ENCODE assay signal across 27 cellular contexts in the genomic region with DNA sequence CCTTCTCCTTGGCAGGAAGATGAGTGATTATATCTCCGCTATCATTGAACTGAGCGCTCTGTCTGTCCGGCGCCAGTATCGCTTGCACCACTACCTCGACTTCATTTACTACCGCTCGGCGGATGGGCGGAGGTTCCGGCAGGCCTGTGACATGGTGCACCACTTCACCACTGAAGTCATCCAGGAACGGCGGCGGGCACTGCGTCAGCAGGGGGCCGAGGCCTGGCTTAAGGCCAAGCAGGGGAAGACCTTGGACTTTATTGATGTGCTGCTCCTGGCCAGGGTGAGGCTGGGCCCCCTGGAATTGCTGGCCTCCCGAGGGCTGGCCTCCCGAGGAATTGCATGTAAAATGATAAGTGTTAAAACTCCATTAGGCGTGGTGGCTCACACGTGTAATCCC. TPM values are rescaled to one million over a fixed set of nuclear protein-coding genes. Genes with fewer than 3 reads are reported as not detected.
"Had no signal": no experiment of that assay in that cellular context is flagged by ENCODE, and none has a peak within 500 bp of the region (broad histone marks: within the 10 kb centered on the region; RNA-seq: fewer than 3 reads in every experiment).

No MANE protein-coding gene starts in this region.

- H3K4me1 Mint-ChIP-seq: nephron progenitor cell had no signal

- H3K4me1 ChIP-seq: esophagus squamous epithelium, gastrocnemius medialis, prostate gland, right atrium auricular region, sigmoid colon, tibial nerve, upper lobe of left lung had no signal

- H3K36me3 Mint-ChIP-seq: stimulated activated naive B cell treated with anti-CD40 and anti-IgM and Interleukin-4, amounts not matched to agents 10 μg/mL and 1 μg/mL and 100 μg/mL, for 72 hours had no signal

- H3K27me3 Mint-ChIP-seq: effector memory CD8-positive, alpha-beta T cell had no signal

- H3K4me3 Mint-ChIP-seq: effector memory CD8-positive, alpha-beta T cell; naive thymus-derived CD8-positive, alpha-beta T cell; nephron progenitor cell; stimulated activated naive B cell treated with anti-CD40 and anti-IgM and Interleukin-4, amounts not matched to agents 10 μg/mL and 1 μg/mL and 100 μg/mL, for 72 hours; stimulated activated naive CD8-positive, alpha-beta T cell treated with anti-CD3 and anti-CD28 coated beads, Interleukin-15, Interleukin-2, amounts not matched to agents 100 ng/mL and 50 ng/mL, for 24 hours had no signal

- H3K27ac Mint-ChIP-seq: effector memory CD8-positive, alpha-beta T cell; naive thymus-derived CD8-positive, alpha-beta T cell; nephron progenitor cell; stimulated activated naive B cell treated with anti-CD40 and anti-IgM and Interleukin-4, amounts not matched to agents 10 μg/mL and 1 μg/mL and 100 μg/mL, for 72 hours; stimulated activated naive CD8-positive, alpha-beta T cell treated with anti-CD3 and anti-CD28 coated beads, Interleukin-15, Interleukin-2, amounts not matched to agents 100 ng/mL and 50 ng/mL, for 24 hours had no signal

- H3K27me3 ChIP-seq: right atrium auricular region, tibial nerve, upper lobe of left lung had no signal

- H3K9me3 ChIP-seq: esophagus squamous epithelium, gastrocnemius medialis, prostate gland, upper lobe of left lung had no signal

- DNase-seq: cortex of kidney; effector memory CD8-positive, alpha-beta T cell; erythroblast; esophagus squamous epithelium; gastrocnemius medialis; head of caudate nucleus; mesendoderm; midbrain; naive thymus-derived CD8-positive, alpha-beta T cell; nephron progenitor cell; nucleus accumbens; sigmoid colon; stimulated activated naive B cell treated with anti-CD40 and anti-IgM and Interleukin-4, amounts not matched to agents 10 μg/mL and 1 μg/mL and 100 μg/mL, for 72 hours had no signal

- H3K4me3 ChIP-seq: esophagus squamous epithelium, gastrocnemius medialis, prostate gland, right atrium auricular region, sigmoid colon, thoracic aorta, tibial nerve, upper lobe of left lung had no signal

- FAIRE-seq: endometrium, keratinocyte, urothelium cell line had no signal

- H3K27ac ChIP-seq: esophagus squamous epithelium, gastrocnemius medialis, prostate gland, right atrium auricular region, sigmoid colon, thoracic aorta, tibial nerve, upper lobe of left lung had no signal

- H3K9me3 Mint-ChIP-seq: effector memory CD8-positive, alpha-beta T cell; stimulated activated naive CD8-positive, alpha-beta T cell treated with anti-CD3 and anti-CD28 coated beads, Interleukin-15, Interleukin-2, amounts not matched to agents 100 ng/mL and 50 ng/mL, for 24 hours had no signal

- H3K36me3 ChIP-seq: esophagus squamous epithelium, gastrocnemius medialis, prostate gland, right atrium auricular region, sigmoid colon, thoracic aorta, tibial nerve, upper lobe of left lung had no signal

RNA-seq across cellular contexts. Expression of gene CYP4F22, which starts 32.1 kb away (rescaled TPM):
- total RNA-seq: dermis microvascular lymphatic vessel endothelial cell, lung microvascular endothelial cell, myocyte, osteocyte, right atrium auricular region, sigmoid colon, skeletal muscle tissue, thoracic aorta had no signal
